In genomic region chr12:109541412-109541725, GRCh38 we compare ENCODE assay signal across 24 cellular contexts. TPM values are rescaled to one million over a fixed set of nuclear protein-coding genes. Genes with fewer than 3 reads are reported as not detected.
DNase-seq lines count a peak whose midpoint lies in the region; ATAC-seq and TF ChIP-seq lines count a peak whose summit lies in the region.
"Had no signal": no experiment of that assay in that cellular context is flagged by ENCODE, and none has a peak within 500 bp of the region (broad histone marks: within the 10 kb centered on the region; RNA-seq: fewer than 3 reads in every experiment).

No MANE protein-coding gene starts in this region.

- CTCF ChIA-PET in CD8-positive, alpha-beta T cell (lab: Charles Lee) = interaction anchor here (1.0 kb wide), 1 partner anchor 23 kb away, joined by 5 read pairs; no protein-coding TSS in a partner anchor

- H3K4me3 Mint-ChIP-seq in stimulated activated naive CD8-positive, alpha-beta T cell treated with anti-CD3 and anti-CD28 coated beads, Interleukin-15, amount 100 ng/mL, for 72 hours = no peak overlapping the region
- no peak overlapping the region for H3K4me3 Mint-ChIP-seq in CD8-positive, alpha-beta T cell
- H3K4me3 Mint-ChIP-seq: activated CD8-positive, alpha-beta memory T cell treated with anti-CD3 and anti-CD28 coated beads, Interleukin-2, amount 10 ng/mL, durations not matched to agents 7 days and 5 days; CD4-positive, CD25-positive, alpha-beta regulatory T cell; immature natural killer cell; natural killer cell treated with Interleukin-12 subunit alpha and Interleukin-12 subunit beta and Interleukin-15 and Interleukin-18, amount 100 ng/mL, for 72 hours; T-helper 17 cell had no signal

- H3K36me3 ChIP-seq in CD8-positive, alpha-beta T cell (ENCODE audit: insufficient read depth, low read length) = no peaks in the 10 kb centered on the region

- H3K9me3 ChIP-seq in CD8-positive, alpha-beta T cell (ENCODE audit: low read length) = no peaks in the 10 kb centered on the region
- H3K9me3 ChIP-seq: body of pancreas, upper lobe of left lung had no signal

- DNase-seq in NCI-H524 (lab: John Stamatoyannopoulos, UW) (peak; percentile 34 to 66), NCI-H524 treated with DMSO at 0.1 percent for 48 hours (lab: John Stamatoyannopoulos, UW) (no peak), NCI-H82 treated with DMSO at 0.1 percent for 48 hours (lab: John Stamatoyannopoulos, UW; ENCODE audit: unreplicated experiment) (peak; percentile 10), dorsolateral prefrontal cortex (no peak), HUDEP-2 (lab: John Stamatoyannopoulos, UW; ENCODE audit: unreplicated experiment in 76 of 76) (no peak)
- no peak for DNase-seq in stimulated activated naive CD8-positive, alpha-beta T cell treated with anti-CD3 and anti-CD28 coated beads, Interleukin-15, amount 100 ng/mL, for 72 hours
- DNase-seq in CD8-positive, alpha-beta T cell = no peak
- DNase-seq: 8988T; activated CD4-positive, alpha-beta T cell treated with anti-CD3 and anti-CD28 coated beads, Interleukin-2, amount 50 U/mL, for 4 hours; activated CD8-positive, alpha-beta memory T cell treated with anti-CD3 and anti-CD28 coated beads, Interleukin-2, amount 10 ng/mL, durations not matched to agents 7 days and 5 days; activated naive CD4-positive, alpha-beta T cell; activated T-cell treated with anti-CD3 and anti-CD28 coated beads, Interleukin-2, amount 50 U/mL, for 48 hours; body of pancreas; CD4-positive, CD25-positive, alpha-beta regulatory T cell; immature natural killer cell; NCI-H146; stimulated activated CD4-positive, alpha-beta T cell treated with anti-CD3 and anti-CD28 coated beads, Interleukin-15, amount 100 ng/mL, for 24 hours; stimulated activated CD4-positive, alpha-beta T cell treated with anti-CD3 and anti-CD28 coated beads, Interleukin-4, amount 100 ng/mL, for 4 hours; T-helper 17 cell; upper lobe of left lung had no signal

- no peak overlapping the region for H3K4me3 ChIP-seq in dorsolateral prefrontal cortex
- no peak overlapping the region for H3K4me3 ChIP-seq in CD8-positive, alpha-beta T cell (ENCODE audit: low read depth, low read length)
- H3K4me3 ChIP-seq: body of pancreas, upper lobe of left lung had no signal

- intact Hi-C loops in dorsolateral prefrontal cortex (cut with DNase I) = no loop called here
- intact Hi-C loops in CD8-positive, alpha-beta T cell (cut with DNase I, micrococcal nuclease) = no loop called here

- POLR2A ChIA-PET in CD8-positive, alpha-beta T cell (lab: Charles Lee) = no interaction called here

- peaks cover 7% of the 10 kb centered on the region for H3K4me1 ChIP-seq in CD8-positive, alpha-beta T cell (ENCODE audit: insufficient read depth, low read length)
- H3K4me1 ChIP-seq: body of pancreas had no signal

- peaks cover 9% of the 10 kb centered on the region for H3K27me3 Mint-ChIP-seq in stimulated activated naive CD8-positive, alpha-beta T cell treated with anti-CD3 and anti-CD28 coated beads, Interleukin-15, amount 100 ng/mL, for 72 hours
- H3K27me3 Mint-ChIP-seq in CD8-positive, alpha-beta T cell (ENCODE audit: low read depth) = no peaks in the 10 kb centered on the region
- H3K27me3 Mint-ChIP-seq: activated CD8-positive, alpha-beta memory T cell treated with anti-CD3 and anti-CD28 coated beads, Interleukin-2, amount 10 ng/mL, durations not matched to agents 7 days and 5 days; CD4-positive, CD25-positive, alpha-beta regulatory T cell; natural killer cell treated with Interleukin-12 subunit alpha and Interleukin-12 subunit beta and Interleukin-15 and Interleukin-18, amount 100 ng/mL, for 72 hours had no signal

- peaks cover 5% of the 10 kb centered on the region for H3K4me1 Mint-ChIP-seq in stimulated activated naive CD8-positive, alpha-beta T cell treated with anti-CD3 and anti-CD28 coated beads, Interleukin-15, amount 100 ng/mL, for 72 hours
- H3K4me1 Mint-ChIP-seq in CD8-positive, alpha-beta T cell (ENCODE audit: low read depth) = peaks cover 8% of the 10 kb centered on the region

- H3K27ac ChIP-seq in dorsolateral prefrontal cortex = peak overlapping the region in 45 of 59 donors; percentile 29 to 98 (median 83)
- peak overlapping the region; percentile 96 for H3K27ac ChIP-seq in temporal lobe (ENCODE audit: low read depth, low read length)
- H3K27ac ChIP-seq in CD8-positive, alpha-beta T cell (ENCODE audit: low read depth, low read length) = no peak overlapping the region
- H3K27ac ChIP-seq: body of pancreas, KMS-11, upper lobe of left lung had no signal

- H3K27ac Mint-ChIP-seq in stimulated activated naive CD8-positive, alpha-beta T cell treated with anti-CD3 and anti-CD28 coated beads, Interleukin-15, amount 100 ng/mL, for 72 hours = no peak overlapping the region
- no peak overlapping the region for H3K27ac Mint-ChIP-seq in CD8-positive, alpha-beta T cell
- H3K27ac Mint-ChIP-seq: activated CD8-positive, alpha-beta memory T cell treated with anti-CD3 and anti-CD28 coated beads, Interleukin-2, amount 10 ng/mL, durations not matched to agents 7 days and 5 days; natural killer cell treated with Interleukin-12 subunit alpha and Interleukin-12 subunit beta and Interleukin-15 and Interleukin-18, amount 100 ng/mL, for 72 hours; T-helper 17 cell had no signal

- TF ChIP-seq CTCF in dorsolateral prefrontal cortex (IDR thresholded peaks at IDR 0.05 in 54 of 56, conservative IDR thresholded peaks at IDR 0.05 in 2 of 56; ENCODE audit: low read depth in 1 of 56, partially characterized antibody in 56 of 56) = no peak
- TF ChIP-seq CTCF in CD8-positive, alpha-beta T cell (IDR thresholded peaks at IDR 0.05) = no peak

- no peaks in the 10 kb centered on the region for H3K27me3 ChIP-seq in dorsolateral prefrontal cortex
- H3K27me3 ChIP-seq in CD8-positive, alpha-beta T cell (ENCODE audit: insufficient read depth, low read length) = no peaks in the 10 kb centered on the region
- H3K27me3 ChIP-seq: body of pancreas, upper lobe of left lung had no signal

- no peaks in the 10 kb centered on the region for H3K9me3 Mint-ChIP-seq in stimulated activated naive CD8-positive, alpha-beta T cell treated with anti-CD3 and anti-CD28 coated beads, Interleukin-15, amount 100 ng/mL, for 72 hours
- no peaks in the 10 kb centered on the region for H3K9me3 Mint-ChIP-seq in CD8-positive, alpha-beta T cell
- H3K9me3 Mint-ChIP-seq: CD4-positive, CD25-positive, alpha-beta regulatory T cell; immature natural killer cell; natural killer cell treated with Interleukin-12 subunit alpha and Interleukin-12 subunit beta and Interleukin-15 and Interleukin-18, amount 100 ng/mL, for 72 hours had no signal

- peaks cover 5% of the 10 kb centered on the region for H3K36me3 Mint-ChIP-seq in CD8-positive, alpha-beta T cell
- H3K36me3 Mint-ChIP-seq: activated CD8-positive, alpha-beta memory T cell treated with anti-CD3 and anti-CD28 coated beads, Interleukin-2, amount 10 ng/mL, durations not matched to agents 7 days and 5 days; natural killer cell treated with Interleukin-12 subunit alpha and Interleukin-12 subunit beta and Interleukin-15 and Interleukin-18, amount 100 ng/mL, for 72 hours had no signal

- ATAC-seq in stimulated activated naive CD8-positive, alpha-beta T cell treated with anti-CD3 and anti-CD28 coated beads, Interleukin-15, amount 100 ng/mL, for 72 hours = no peak
- ATAC-seq in CD8-positive, alpha-beta T cell = no peak
- ATAC-seq: activated CD8-positive, alpha-beta memory T cell treated with anti-CD3 and anti-CD28 coated beads, Interleukin-2, amount 10 ng/mL, durations not matched to agents 7 days and 5 days; body of pancreas; left lobe of liver; natural killer cell treated with Interleukin-12 subunit alpha and Interleukin-12 subunit beta and Interleukin-15 and Interleukin-18, amount 100 ng/mL, for 72 hours; T-helper 17 cell had no signal

RNA-seq across cellular contexts. Expression of gene MMAB, which starts 31.9 kb away (rescaled TPM):
- 10 to 100 TPM; 17.6 to 53.8 (median 31.3) TPM for total RNA-seq in dorsolateral prefrontal cortex
- 11.1 TPM for total RNA-seq in temporal lobe
- total RNA-seq in CD8-positive, alpha-beta T cell = 10 to 100 TPM; 10.2 to 11.7 TPM

RNA-seq across cellular contexts. Expression of gene MVK, which starts 32.2 kb away (rescaled TPM):
- 10 to 100 TPM; 11.9 to 45.9 (median 24.6) TPM for total RNA-seq in dorsolateral prefrontal cortex
- total RNA-seq in temporal lobe = 9.3 TPM
- 10 to 100 TPM; 11.5 to 13.9 TPM for total RNA-seq in CD8-positive, alpha-beta T cell

Comparison
In these comparisons a context has a peak if more than half of its experiments do, and no peak if none do; other contexts are left out.
1. DNase-seq: peak in NCI-H524 (2 of 2) and NCI-H82 treated with DMSO at 0.1 percent for 48 hours (single experiment); none in NCI-H524 treated with DMSO at 0.1 percent for 48 hours (single experiment), dorsolateral prefrontal cortex (0 of 10), HUDEP-2 (0 of 76), stimulated activated naive CD8-positive, alpha-beta T cell treated with anti-CD3 and anti-CD28 coated beads, Interleukin-15, amount 100 ng/mL, for 72 hours (0 of 2) and CD8-positive, alpha-beta T cell (0 of 7).